ENCODE assay signal across 23 cellular contexts in the genomic region with DNA sequence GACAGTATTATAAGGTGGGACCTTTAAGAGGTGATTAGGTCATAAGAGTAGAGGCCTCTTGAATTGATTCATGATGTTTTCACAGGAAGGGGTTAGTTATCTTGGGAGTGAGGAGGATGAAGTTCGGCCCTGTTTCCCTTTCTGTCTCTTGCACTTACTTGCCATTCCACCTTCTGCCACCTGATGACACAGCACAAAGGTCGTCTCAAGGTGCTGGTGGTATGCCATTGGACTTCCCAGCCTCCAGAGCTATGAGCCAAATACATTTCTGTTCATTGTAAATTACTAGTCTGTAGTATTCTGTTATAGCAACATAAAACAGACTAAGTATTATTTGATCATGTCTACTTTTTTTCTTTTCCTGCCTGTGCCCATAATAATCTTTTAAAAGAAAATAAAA. TPM values are rescaled to one million over a fixed set of nuclear protein-coding genes. Genes with fewer than 3 reads are reported as not detected.
"Had no signal": no experiment of that assay in that cellular context is flagged by ENCODE, and none has a peak within 500 bp of the region (broad histone marks: within the 10 kb centered on the region; RNA-seq: fewer than 3 reads in every experiment).

No MANE protein-coding gene starts in this region.

- ATAC-seq: activated T-cell treated with anti-CD3 and anti-CD28 coated beads, Interleukin-2, amount 50 U/mL, for 4 hours; foreskin keratinocyte; natural killer cell; pancreas; sciatic nerve; stimulated activated naive B cell treated with anti-CD40 and anti-IgM and Interleukin-4, amounts not matched to agents 10 μg/mL and 1 μg/mL and 100 μg/mL, for 72 hours; upper lobe of right lung had no signal

- H3K4me3 ChIP-seq: cardiac muscle cell, pancreas, thoracic aorta, upper lobe of right lung had no signal

- H3K36me3 ChIP-seq: cardiac muscle cell, neutrophil, pancreas, thoracic aorta, upper lobe of right lung had no signal

- FAIRE-seq: pancreas, small intestine had no signal

- H3K9me3 ChIP-seq: neutrophil, pancreas, thoracic aorta, upper lobe of right lung had no signal

- H3K27me3 ChIP-seq: cardiac muscle cell, foreskin keratinocyte, neutrophil, pancreas, upper lobe of right lung had no signal

- H3K4me3 Mint-ChIP-seq: activated naive CD8-positive, alpha-beta T cell treated with anti-CD3 and anti-CD28 coated beads for 36 hours; activated T-cell treated with anti-CD3 and anti-CD28 coated beads, Interleukin-2, amount 50 U/mL, for 4 hours; immature natural killer cell; natural killer cell; stimulated activated naive B cell treated with anti-CD40 and anti-IgM and Interleukin-4, amounts not matched to agents 10 μg/mL and 1 μg/mL and 100 μg/mL, for 72 hours; T-helper 1 cell treated with Interleukin-12 subunit alpha and Interleukin-12 subunit beta and Interleukin-4 antibody, amounts not matched to agents 30 μg/mL and 1 μg/mL, for 36 hours had no signal

- H3K27ac Mint-ChIP-seq: activated naive CD8-positive, alpha-beta T cell treated with anti-CD3 and anti-CD28 coated beads for 36 hours; activated T-helper 2 cell treated with anti-CD3 and anti-CD28 coated beads, Interferon-gamma antibody, Interleukin-2, Interleukin-4, amounts not matched to agents 10 μg/mL and 5 μg/mL and 100 μg/mL, durations not matched to agents 14 hours and 24 hours and 36 hours; natural killer cell; stimulated activated naive B cell treated with anti-CD40 and anti-IgM and Interleukin-4, amounts not matched to agents 10 μg/mL and 1 μg/mL and 100 μg/mL, for 72 hours; T-helper 1 cell treated with Interleukin-12 subunit alpha and Interleukin-12 subunit beta and Interleukin-4 antibody, amounts not matched to agents 30 μg/mL and 1 μg/mL, for 36 hours had no signal

- H3K36me3 Mint-ChIP-seq: natural killer cell had no signal

- H3K9me3 Mint-ChIP-seq: activated T-cell treated with anti-CD3 and anti-CD28 coated beads, Interleukin-2, amount 50 U/mL, for 4 hours; immature natural killer cell; natural killer cell had no signal

- H3K27ac ChIP-seq: cardiac muscle cell, foreskin keratinocyte, neutrophil, pancreas, thoracic aorta, upper lobe of right lung had no signal

- DNase-seq: activated CD4-positive, alpha-beta T cell treated with anti-CD3 and anti-CD28 coated beads for 4 hours; activated CD4-positive, alpha-beta T cell treated with anti-CD3 and anti-CD28 coated beads, Interleukin-2, amount 50 U/mL, for 48 hours; activated CD4-positive, CD25-positive, alpha-beta regulatory T cell; activated CD8-positive, alpha-beta memory T cell treated with anti-CD3 and anti-CD28 coated beads, Interleukin-2, amount 50 U/mL, for 48 hours; activated naive CD4-positive, alpha-beta T cell treated with Interleukin-2 at 50 U/mL for 16 hours; activated naive CD8-positive, alpha-beta T cell treated with anti-CD3 and anti-CD28 coated beads for 36 hours; activated T-cell treated with anti-CD3 and anti-CD28 coated beads, Interleukin-2, amount 50 U/mL, for 4 hours; foreskin keratinocyte; immature natural killer cell; midbrain; natural killer cell; pancreas; small intestine; stimulated activated CD4-positive, alpha-beta T cell treated with anti-CD3 and anti-CD28 coated beads, Interleukin-15, amount 100 ng/mL, for 24 hours; stimulated activated naive B cell treated with anti-CD40 and anti-IgM and Interleukin-4, amounts not matched to agents 10 μg/mL and 1 μg/mL and 100 μg/mL, for 72 hours; T1000; upper lobe of right lung had no signal

- H3K27me3 Mint-ChIP-seq: activated naive CD8-positive, alpha-beta T cell treated with anti-CD3 and anti-CD28 coated beads for 36 hours; stimulated activated naive B cell treated with anti-CD40 and anti-IgM and Interleukin-4, amounts not matched to agents 10 μg/mL and 1 μg/mL and 100 μg/mL, for 72 hours had no signal

RNA-seq across cellular contexts. Expression of a gene that starts 25.6 kb away (rescaled TPM):
- total RNA-seq: activated T-cell treated with anti-CD3 and anti-CD28 coated beads, Interleukin-2, amount 50 U/mL, for 4 hours had no signal
- polyA plus RNA-seq: cardiac muscle cell, immature natural killer cell had no signal
